In the genomic region with DNA sequence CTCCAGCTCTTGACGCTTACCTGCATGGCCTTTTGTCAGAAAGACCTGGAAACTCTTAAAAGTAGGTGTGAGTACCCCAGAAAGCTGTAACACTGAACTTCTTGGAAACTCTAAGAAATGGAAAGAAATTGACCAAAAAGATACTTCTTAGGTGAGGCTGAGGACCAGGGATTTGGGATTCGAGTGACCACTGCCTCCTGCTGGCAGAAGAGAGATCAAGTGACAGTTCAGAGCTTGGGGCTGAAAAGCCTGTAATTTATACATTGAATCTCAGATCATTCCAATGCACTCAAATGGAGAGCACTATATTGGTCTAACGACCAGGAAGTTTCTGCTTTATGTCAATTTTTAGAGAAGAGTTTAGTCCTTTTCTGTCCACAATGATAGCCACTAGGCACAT, we compare ENCODE assay signal across 11 cellular contexts.
DNase-seq lines count a peak whose midpoint lies in the region; ATAC-seq, FAIRE-seq and TF ChIP-seq lines count a peak whose summit lies in the region.
"Had no signal": no experiment of that assay in that cellular context is flagged by ENCODE, and none has a peak within 500 bp of the region (broad histone marks: within the 10 kb centered on the region; RNA-seq: fewer than 3 reads in every experiment).

No MANE protein-coding gene starts in this region.

- H3K4me2 ChIP-seq in DOHH2 (ENCODE audit: low read length) (no peak overlapping the region), KMS-11 (no peak overlapping the region), mesenchymal stem cell (ENCODE audit: low read length, poor library complexity, severe bottlenecking) (no peak overlapping the region)

- no peak overlapping the region for H2BK12ac ChIP-seq in mesenchymal stem cell (ENCODE audit: low read length in 2 of 2)

- no peak overlapping the region for H3K4me3 ChIP-seq in DOHH2 (ENCODE audit: low read length)
- no peak overlapping the region for H3K4me3 ChIP-seq in KMS-11 (IDR thresholded peaks at IDR 0.05; ENCODE audit: insufficient read depth, low read depth, low read length)
- no peak overlapping the region for H3K4me3 ChIP-seq in mesenchymal stem cell (ENCODE audit: insufficient read depth in 1 of 2, low read depth in 1 of 2, low read length in 2 of 2)
- H3K4me3 ChIP-seq: MG63 had no signal

- H3K79me2 ChIP-seq in DOHH2 (ENCODE audit: control insufficient read depth, low read length): no peaks in the 10 kb centered on the region
- H3K79me2 ChIP-seq in KMS-11 (ENCODE audit: insufficient read depth, low read depth): no peaks in the 10 kb centered on the region

- no peak overlapping the region for H3K18ac ChIP-seq in mesenchymal stem cell (ENCODE audit: low read depth in 1 of 2, low read length in 2 of 2)

- H3K9me3 ChIP-seq in DOHH2 (ENCODE audit: control insufficient read depth, insufficient read depth, low read length) (no peaks in the 10 kb centered on the region), mesenchymal stem cell (ENCODE audit: control insufficient read depth, low read length) (no peaks in the 10 kb centered on the region)
- H3K9me3 ChIP-seq: MG63 had no signal

- no peak overlapping the region for H2BK5ac ChIP-seq in mesenchymal stem cell (ENCODE audit: low read depth, low read length, poor library complexity, severe bottlenecking)

- H2BK15ac ChIP-seq in mesenchymal stem cell (ENCODE audit: low read depth, poor library complexity, severe bottlenecking): no peak overlapping the region

- ATAC-seq in HG02678 (IDR thresholded peaks at IDR 0.05; ENCODE audit: unreplicated experiment) (no peak), HG03460 (IDR thresholded peaks at IDR 0.05; ENCODE audit: unreplicated experiment) (no peak)

- no peak overlapping the region for H4K91ac ChIP-seq in mesenchymal stem cell (ENCODE audit: low read length)

- H3K23ac ChIP-seq in mesenchymal stem cell (ENCODE audit: low read length in 2 of 2): no peak overlapping the region

- WGBS in mesenchymal stem cell: 47% methylated on average over 2 of the region's 3 CpGs

- H4K8ac ChIP-seq in mesenchymal stem cell (ENCODE audit: low read length): no peak overlapping the region

- no peak for FAIRE-seq in frontal cortex (lab: Jason Lieb, UNC)

- H3K9ac ChIP-seq in KMS-11 (no peak overlapping the region), mesenchymal stem cell (ENCODE audit: low read length) (no peak overlapping the region)

- H3K79me1 ChIP-seq in mesenchymal stem cell (replicated peaks; ENCODE audit: low read length, poor library complexity, severe bottlenecking): no peaks in the 10 kb centered on the region

- no peak overlapping the region for H2AK5ac ChIP-seq in mesenchymal stem cell (ENCODE audit: low read length, severe bottlenecking)

- H2BK120ac ChIP-seq in mesenchymal stem cell (ENCODE audit: low read depth, low read length): no peak overlapping the region

- no peak overlapping the region for H3K14ac ChIP-seq in mesenchymal stem cell (ENCODE audit: low read length in 2 of 2)

- TF ChIP-seq CTCF in DOHH2 (IDR thresholded peaks at IDR 0.05; ENCODE audit: low read depth, low read length, poor library complexity, severe bottlenecking): peak; percentile 44
- 0 out of 2 replicates have a peak, but pooled peaks have one; percentile 47 for TF ChIP-seq CTCF in KMS-11 (conservative IDR thresholded peaks at IDR 0.05; ENCODE audit: low read depth, low read length)

- H3K4ac ChIP-seq in mesenchymal stem cell (ENCODE audit: low read depth in 1 of 2, low read length in 2 of 2): no peak overlapping the region

- H4K20me1 ChIP-seq in DOHH2 (ENCODE audit: control insufficient read depth, insufficient read depth, low read depth, low read length): no peaks in the 10 kb centered on the region
- H4K20me1 ChIP-seq in KMS-11 (ENCODE audit: insufficient read depth): no peaks in the 10 kb centered on the region

- no peaks in the 10 kb centered on the region for H3K4me1 ChIP-seq in DOHH2 (ENCODE audit: control insufficient read depth, low read length)
- H3K4me1 ChIP-seq in KMS-11 (ENCODE audit: low read depth, poor library complexity, severe bottlenecking): peaks cover 35% of the 10 kb centered on the region
- no peaks in the 10 kb centered on the region for H3K4me1 ChIP-seq in mesenchymal stem cell (ENCODE audit: control insufficient read depth, insufficient read depth, low read depth, low read length)

- H3K27me3 ChIP-seq in DOHH2 (ENCODE audit: control insufficient read depth, low read length) (0 out of 2 replicates have a peak, but pooled peaks cover 3% of the 10 kb centered on the region), KMS-11 (ENCODE audit: insufficient read depth, low read depth) (no peaks in the 10 kb centered on the region), mesenchymal stem cell (ENCODE audit: control insufficient read depth in 1 of 2, insufficient read depth in 1 of 2, low read length in 2 of 2) (peaks cover 5 to 6% of the 10 kb centered on the region in 2 experiments)
- H3K27me3 ChIP-seq: MG63 had no signal

- H3K36me3 ChIP-seq in DOHH2 (ENCODE audit: control insufficient read depth, low read length) (no peaks in the 10 kb centered on the region), KMS-11 (ENCODE audit: insufficient read depth) (no peaks in the 10 kb centered on the region), mesenchymal stem cell (ENCODE audit: control insufficient read depth in 1 of 2, insufficient read depth in 2 of 2, low read depth in 1 of 2, low read length in 2 of 2) (no peaks in the 10 kb centered on the region)
- H3K36me3 ChIP-seq: MG63 had no signal

- H2AFZ ChIP-seq in KMS-11 (ENCODE audit: low read depth) (no peak overlapping the region), mesenchymal stem cell (ENCODE audit: low read depth, low read length) (no peak overlapping the region)

- H3K9me2 ChIP-seq in DOHH2 (replicated peaks; ENCODE audit: control insufficient read depth, low read length): no peaks in the 10 kb centered on the region

- no peaks in the 10 kb centered on the region for H3F3A ChIP-seq in DOHH2 (ENCODE audit: control insufficient read depth, insufficient read depth)

- H3K27ac ChIP-seq in DOHH2 (ENCODE audit: low read depth, low read length) (no peak overlapping the region), KMS-11 (no peak overlapping the region), mesenchymal stem cell (ENCODE audit: low read length, poor library complexity, severe bottlenecking) (no peak overlapping the region)

- DNase-seq in dermis blood vessel endothelial cell (peak; percentile 64), mesenchymal stem cell (peak; percentile 29), activated gamma-delta T cell (lab: John Stamatoyannopoulos, UW) (no peak), frontal cortex (ENCODE audit: low spot score in 2 of 2) (no peak)
- DNase-seq: effector CD4-positive, alpha-beta T cell; MG63; Right ventricle myocardium superior had no signal

Comparison
In these comparisons a context has a peak if more than half of its experiments do, and no peak if none do; other contexts are left out.
1. DNase-seq: peak in dermis blood vessel endothelial cell (single experiment) and mesenchymal stem cell (single experiment); none in activated gamma-delta T cell (single experiment) and frontal cortex (0 of 2).